In the genomic region with DNA sequence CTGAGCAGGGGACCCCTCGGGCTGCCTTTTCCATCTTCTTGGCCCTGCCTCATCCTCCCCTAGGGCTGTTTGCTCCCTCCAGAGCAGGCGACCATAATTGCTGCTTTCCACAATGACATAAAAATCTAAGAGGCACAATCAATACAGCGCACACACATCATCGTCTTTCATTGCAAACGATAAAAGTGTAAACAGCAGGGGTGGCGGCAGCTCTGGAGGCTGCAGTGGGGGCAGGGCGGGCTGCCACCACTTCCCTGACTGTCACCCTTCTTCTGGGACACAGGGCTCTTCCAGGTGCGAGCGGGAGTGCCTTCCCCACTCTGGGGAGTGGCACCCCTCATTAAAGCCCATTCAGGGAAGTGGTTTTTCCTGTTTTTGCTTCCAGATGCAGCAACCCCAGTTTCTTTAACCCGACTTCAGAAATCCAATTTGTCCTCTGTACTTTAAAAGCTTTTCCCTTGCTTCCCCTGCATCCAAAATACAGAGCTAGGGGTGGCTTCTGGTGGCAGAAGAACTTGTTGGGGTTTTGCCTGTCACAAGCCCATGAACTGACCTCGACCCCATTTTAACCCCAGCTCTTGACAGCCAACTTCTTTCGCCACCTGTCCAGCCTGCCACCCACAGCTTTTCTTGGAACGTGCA, we compare ENCODE assay signal across 15 cellular contexts. TPM values are rescaled to one million over a fixed set of nuclear protein-coding genes. Genes with fewer than 3 reads are reported as not detected.
DNase-seq lines count a peak whose midpoint lies in the region; ATAC-seq and TF ChIP-seq lines count a peak whose summit lies in the region.
"Had no signal": no experiment of that assay in that cellular context is flagged by ENCODE, and none has a peak within 500 bp of the region (broad histone marks: within the 10 kb centered on the region; RNA-seq: fewer than 3 reads in every experiment).

No MANE protein-coding gene starts in this region.

- POLR2A ChIA-PET in RWPE1 (lab: Yijun Ruan, JAX; ENCODE audit: low non-redundant PET): interaction anchor here (0.6 kb wide), 1 partner anchor 36 kb away, joined by 7 read pairs; no protein-coding TSS in a partner anchor
- POLR2A ChIA-PET in CD8-positive, alpha-beta memory T cell (lab: Charles Lee): no interaction called here

- DNase-seq in COLO668 (lab: John Stamatoyannopoulos, UW; ENCODE audit: unreplicated experiment) (peak; percentile 67), MV-4-11 (lab: John Stamatoyannopoulos, UW) (peak; percentile 51), NCI-H748 treated with DMSO at 0.1 percent for 48 hours (lab: John Stamatoyannopoulos, UW) (peak; percentile 87), left colon (peak; percentile 53 to 80), RWPE1 (ENCODE audit: low spot score) (no peak), AML-193 (lab: John Stamatoyannopoulos, UW) (no peak)
- DNase-seq in CD8-positive, alpha-beta memory T cell: no peak
- DNase-seq: aorta; GM23248; left ventricle myocardium inferior; NCI-H1694; stimulated activated CD4-positive, alpha-beta T cell treated with anti-CD3 and anti-CD28 coated beads, Interleukin-4, amount 100 ng/mL, for 4 hours had no signal

- H3K4me1 Mint-ChIP-seq in CD8-positive, alpha-beta memory T cell: no peaks in the 10 kb centered on the region

- peaks cover 0 to 2% (median 0%) of the 10 kb centered on the region in 5 donors for H3K9me3 Mint-ChIP-seq in CD8-positive, alpha-beta memory T cell
- H3K9me3 Mint-ChIP-seq: neural crest cell had no signal

- CTCF ChIA-PET in RWPE1 (lab: Yijun Ruan, JAX): interaction anchor here (0.6 to 1.6 kb wide), 5 partner anchors 11 to 418 kb away, joined by 3 to 9 read pairs (median 3); no protein-coding TSS in a partner anchor
- CTCF ChIA-PET in CD8-positive, alpha-beta memory T cell (lab: Charles Lee): no interaction called here

- H3K27ac Mint-ChIP-seq in CD8-positive, alpha-beta memory T cell: no peak overlapping the region

- H3K36me3 Mint-ChIP-seq in CD8-positive, alpha-beta memory T cell: no peaks in the 10 kb centered on the region

- no peak overlapping the region for H3K27ac ChIP-seq in RWPE1
- H3K27ac ChIP-seq in CD8-positive, alpha-beta memory T cell (ENCODE audit: low read depth, low read length): no peak overlapping the region
- H3K27ac ChIP-seq: GM23248, left ventricle myocardium inferior had no signal

- intact Hi-C loops in left colon (cut with DNase I, micrococcal nuclease): no loop called here

- no peak for TF ChIP-seq CTCF in RWPE1 (conservative IDR thresholded peaks at IDR 0.05; ENCODE audit: low read depth)

- H3K4me3 Mint-ChIP-seq in CD8-positive, alpha-beta memory T cell: no peak overlapping the region
- H3K4me3 Mint-ChIP-seq: neural crest cell had no signal

- peaks cover 12% of the 10 kb centered on the region for H3K27me3 ChIP-seq in CD8-positive, alpha-beta memory T cell (ENCODE audit: insufficient read depth, low read length, poor library complexity, severe bottlenecking)

- ATAC-seq in left colon: peak; percentile 95
- ATAC-seq in GM19452 (IDR thresholded peaks at IDR 0.05; ENCODE audit: unreplicated experiment): no peak
- ATAC-seq: HepG2 had no signal

- no peak overlapping the region for H3K4me3 ChIP-seq in CD8-positive, alpha-beta memory T cell (ENCODE audit: low read length)
- H3K4me3 ChIP-seq: GM23248, left ventricle myocardium inferior had no signal

- no peaks in the 10 kb centered on the region for H3K4me1 ChIP-seq in CD8-positive, alpha-beta memory T cell (ENCODE audit: insufficient read depth, low read length)

- peaks cover 37 to 83% of the 10 kb centered on the region in 2 donors for H3K27me3 Mint-ChIP-seq in CD8-positive, alpha-beta memory T cell

- no peaks in the 10 kb centered on the region for H3K9me3 ChIP-seq in CD8-positive, alpha-beta memory T cell (ENCODE audit: low read length)

- H3K36me3 ChIP-seq in CD8-positive, alpha-beta memory T cell (ENCODE audit: insufficient read depth, low read length): no peaks in the 10 kb centered on the region
- H3K36me3 ChIP-seq: left ventricle myocardium inferior had no signal

RNA-seq across cellular contexts. Expression of a gene that starts 45.7 kb away (rescaled TPM):
- 10 to 100 TPM; 34.8 to 37.2 TPM for total RNA-seq in left colon
- 10 to 100 TPM; 37.4 to 38.8 TPM for total RNA-seq in CD8-positive, alpha-beta memory T cell
- 26.2 TPM for polyA plus RNA-seq in CD8-positive, alpha-beta memory T cell

Comparison
In these comparisons a context has a peak if more than half of its experiments do, and no peak if none do; other contexts are left out.
1. DNase-seq: peak in COLO668 (single experiment), MV-4-11 (single experiment), NCI-H748 treated with DMSO at 0.1 percent for 48 hours (single experiment) and left colon (2 of 2); none in RWPE1 (single experiment), CD8-positive, alpha-beta memory T cell (0 of 5) and AML-193 (0 of 2).